In genomic region chr7:13742126-13742525, GRCh38 we compare ENCODE assay signal across 12 cellular contexts.
A peak's percentile ranks its signal among the peaks of the same experiment; 100 is the strongest.
DNase-seq lines count a peak whose midpoint lies in the region; ATAC-seq and TF ChIP-seq lines count a peak whose summit lies in the region.
"Had no signal": no experiment of that assay in that cellular context is flagged by ENCODE, and none has a peak within 500 bp of the region (broad histone marks: within the 10 kb centered on the region; RNA-seq: fewer than 3 reads in every experiment).

No MANE protein-coding gene starts in this region.

- DNase-seq in AG04449 (ENCODE audit: low read depth, low spot score) (peak; percentile 44), HT-29 (ENCODE audit: low spot score) (peak; percentile 50), astrocyte of the spinal cord (ENCODE audit: low read depth, low spot score) (peak; percentile 76), left lung (peak in 1 of 2 donors; percentile 34), ACHN (no peak), uterus (no peak), NCI-H2029 treated with DMSO at 0.1 percent for 48 hours (lab: John Stamatoyannopoulos, UW) (no peak)
- no peak for DNase-seq in activated naive CD4-positive, alpha-beta T cell (lab: John Stamatoyannopoulos, UW)
- DNase-seq: activated CD4-positive, alpha-beta memory T cell treated with anti-CD3 and anti-CD28 coated beads, Interleukin-2, amount 10 ng/mL, durations not matched to agents 7 days and 5 days; NCI-H2171; right lobe of liver; stimulated activated CD8-positive, alpha-beta memory T cell treated with anti-CD3 and anti-CD28 coated beads, Interleukin-4, amount 100 ng/mL, for 48 hours had no signal

- TF ChIP-seq CTCF in AG04449 (IDR thresholded peaks at IDR 0.05; ENCODE audit: insufficient read depth, low read length, missing control alignments) (no peak), astrocyte of the spinal cord (IDR thresholded peaks at IDR 0.05; ENCODE audit: low read depth, low read length) (no peak), left lung (IDR thresholded peaks at IDR 0.05) (no peak), uterus (IDR thresholded peaks at IDR 0.05) (no peak)

- H3K27ac ChIP-seq in left lung (peak overlapping the region in 1 of 2 donors; percentile 44), uterus (no peak overlapping the region)
- H3K27ac ChIP-seq: right lobe of liver had no signal

- H3K4me1 ChIP-seq in left lung (peaks cover 8 to 15% of the 10 kb centered on the region in 2 donors), uterus (no peaks in the 10 kb centered on the region)
- H3K4me1 ChIP-seq: right lobe of liver had no signal

- POLR2A ChIA-PET in AG04449 (lab: Yijun Ruan, JAX): no interaction called here

- no peaks in the 10 kb centered on the region for H3K9me3 ChIP-seq in left lung
- no peaks in the 10 kb centered on the region for H3K9me3 ChIP-seq in uterus
- H3K9me3 ChIP-seq: right lobe of liver had no signal

- intact Hi-C loops in left lung (cut with DNase I) (no loop called here), uterus (cut with DNase I; ENCODE audit: low total_unique reads) (no loop called here)

- H3K4me3 ChIP-seq in AG04449 (ENCODE audit: low read depth, low read length) (no peak overlapping the region), astrocyte of the spinal cord (ENCODE audit: low read depth, low read length) (no peak overlapping the region), left lung (no peak overlapping the region), uterus (no peak overlapping the region)
- H3K4me3 ChIP-seq: right lobe of liver had no signal

- ATAC-seq in left lung: peak; percentile 84

- TF ChIP-seq POLR2A in uterus (IDR thresholded peaks at IDR 0.05): no peak

- no peaks in the 10 kb centered on the region for H3K27me3 ChIP-seq in left lung
- H3K27me3 ChIP-seq in uterus: no peaks in the 10 kb centered on the region
- H3K27me3 ChIP-seq: right lobe of liver had no signal

- in situ Hi-C loops in astrocyte of the spinal cord (cut with HindIII; ENCODE audit: low sequenced_read_pairs) (no loop called here), ACHN (cut with HindIII; ENCODE audit: low pct_ligation_motif_present, low pct_unique_long_range_greater_than_20kb, low sequenced_read_pairs) (no loop called here)

- CTCF ChIA-PET in AG04449 (lab: Yijun Ruan, JAX): interaction anchor here (0.8 to 1.6 kb wide), 8 partner anchors 9 to 1303 kb away, joined by 3 to 5 read pairs (median 4); no protein-coding TSS in a partner anchor

- no peaks in the 10 kb centered on the region for H3K36me3 ChIP-seq in left lung
- H3K36me3 ChIP-seq in uterus: no peaks in the 10 kb centered on the region
- H3K36me3 ChIP-seq: right lobe of liver had no signal

Comparison
In these comparisons a context has a peak if more than half of its experiments do, and no peak if none do; other contexts are left out.
1. DNase-seq: peak in AG04449 (single experiment), HT-29 (single experiment) and astrocyte of the spinal cord (single experiment); none in ACHN (single experiment), activated naive CD4-positive, alpha-beta T cell (0 of 4), uterus (0 of 2) and NCI-H2029 treated with DMSO at 0.1 percent for 48 hours (single experiment).